ENCODE assay signal across 8 cellular contexts in the genomic region with DNA sequence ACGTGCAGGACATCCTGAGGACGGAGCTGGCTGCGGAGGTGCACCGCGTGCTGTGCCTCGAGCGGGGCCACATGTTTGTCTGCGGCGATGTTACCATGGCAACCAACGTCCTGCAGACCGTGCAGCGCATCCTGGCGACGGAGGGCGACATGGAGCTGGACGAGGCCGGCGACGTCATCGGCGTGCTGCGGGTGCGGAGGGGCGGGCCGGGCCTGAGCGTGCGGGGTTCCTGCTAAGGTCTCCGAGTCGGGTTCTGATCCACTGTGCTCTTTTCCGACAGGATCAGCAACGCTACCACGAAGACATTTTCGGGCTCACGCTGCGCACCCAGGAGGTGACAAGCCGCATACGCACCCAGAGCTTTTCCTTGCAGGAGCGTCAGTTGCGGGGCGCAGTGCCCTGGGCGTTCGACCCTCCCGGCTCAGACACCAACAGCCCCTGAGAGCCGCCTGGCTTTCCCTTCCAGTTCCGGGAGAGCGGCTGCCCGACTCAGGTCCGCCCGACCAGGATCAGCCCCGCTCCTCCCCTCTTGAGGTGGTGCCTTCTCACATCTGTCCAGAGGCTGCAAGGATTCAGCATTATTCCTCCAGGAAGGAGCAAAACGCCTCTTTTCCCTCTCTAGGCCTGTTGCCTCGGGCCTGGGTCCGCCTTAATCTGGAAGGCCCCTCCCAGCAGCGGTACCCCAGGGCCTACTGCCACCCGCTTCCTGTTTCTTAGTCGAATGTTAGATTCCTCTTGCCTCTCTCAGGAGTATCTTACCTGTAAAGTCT. TPM values are rescaled to one million over a fixed set of nuclear protein-coding genes. Genes with fewer than 3 reads are reported as not detected.
DNase-seq lines count a peak whose midpoint lies in the region; ATAC-seq and TF ChIP-seq lines count a peak whose summit lies in the region.

No MANE protein-coding gene starts in this region.

- H3K4me1 Mint-ChIP-seq in HFFc6 (ENCODE audit: low read depth) (peaks cover 49% of the 10 kb centered on the region), T-helper 17 cell (peaks cover 66% of the 10 kb centered on the region)

- peaks cover 7% of the 10 kb centered on the region; the same call in 1 of the 2 replicates for H3K36me3 ChIP-seq in BLaER1

- DNase-seq in HFFc6 (peak; percentile 71), T-helper 17 cell (peak; percentile 89 to 93 (median 89)), anterior cingulate cortex (lab: John Stamatoyannopoulos, UW) (peak in 57 of 58 donors; percentile 4 to 90 (median 67)), iPS DF 19.7 (ENCODE audit: low read depth, low spot score) (peak; percentile 68), HT-29 (ENCODE audit: low spot score) (no peak), H4 (ENCODE audit: low spot score) (no peak)
- DNase-seq in stimulated activated CD4-positive, alpha-beta T cell treated with anti-CD3 and anti-CD28 coated beads, Interleukin-15, amount 100 ng/mL, for 1 hour (ENCODE audit: low read depth in 1 of 2, low spot score in 1 of 2) = peak; percentile 62 to 74

- H3K4me3 Mint-ChIP-seq in HFFc6 (peak overlapping the region; percentile 84), T-helper 17 cell (peak overlapping the region; percentile 94)

- H3K36me3 Mint-ChIP-seq in HFFc6 (ENCODE audit: low read depth) (no peaks in the 10 kb centered on the region), T-helper 17 cell (ENCODE audit: low read depth) (peaks cover 3% of the 10 kb centered on the region)

- 0 out of 2 replicates have a peak overlapping the region, but pooled peaks have one; percentile 18 for H3K27ac ChIP-seq in BLaER1

- H3K9me3 ChIP-seq in BLaER1 (no peaks in the 10 kb centered on the region), T-helper 17 cell (ENCODE audit: control insufficient read depth, low read length, poor library complexity, severe bottlenecking) (no peaks in the 10 kb centered on the region)

- TF ChIP-seq CTCF in HFFc6 (IDR thresholded peaks at IDR 0.05) = peak; percentile 52

- peaks cover 6% of the 10 kb centered on the region for H3K27me3 ChIP-seq in BLaER1

- H3K9me3 Mint-ChIP-seq in HFFc6 = no peaks in the 10 kb centered on the region

- H3K9ac ChIP-seq in BLaER1 = no peak overlapping the region

- H3K27ac Mint-ChIP-seq in HFFc6 (peak overlapping the region; percentile 78), T-helper 17 cell (peak overlapping the region; percentile 98)

- H3K4me2 ChIP-seq in BLaER1 = peak overlapping the region; percentile 59

- H3K4me3 ChIP-seq in BLaER1 = no peak overlapping the region

- H4K20me1 ChIP-seq in BLaER1 = no peaks in the 10 kb centered on the region

- H3K27me3 Mint-ChIP-seq in HFFc6 (ENCODE audit: insufficient read depth) = peaks cover 26% of the 10 kb centered on the region
- peaks cover 4% of the 10 kb centered on the region for H3K27me3 Mint-ChIP-seq in T-helper 17 cell

- ATAC-seq in T-helper 17 cell = peak; percentile 73

- peaks cover 90% of the 10 kb centered on the region for H3K4me1 ChIP-seq in BLaER1

RNA-seq across cellular contexts. Expression of gene ATG9B, which starts 10.4 kb away (rescaled TPM):
- under 1 TPM; 0.11 to 0.94 (median 0.18) TPM for total RNA-seq in HFFc6 (2021; fragmentation: NEBNext Ultra II Directional; extraction: Animal tissue kit (Norgen Biotek cat#: 25700))
- 10 to 100 TPM in 1 of 2 donors, 1 to 10 TPM in 1; 5.3 to 12.2 TPM for total RNA-seq in T-helper 17 cell
- total RNA-seq in HT-29 (2014; rRNA removed; shearing (Covaris generic)) = 0.47 and 1.0 TPM in 2 replicates
- 0.17 TPM in 1 of 2 replicates, not detected in the other for total RNA-seq in H4 (2014; rRNA removed; shearing (Covaris generic))

RNA-seq across cellular contexts. Expression of gene ABCB8, which starts 14.3 kb away (rescaled TPM):
- total RNA-seq in HFFc6 (2021; fragmentation: NEBNext Ultra II Directional; extraction: Animal tissue kit (Norgen Biotek cat#: 25700)) = 10 to 100 TPM; 31.9 to 36.3 (median 33.2) TPM
- 10 to 100 TPM; 47.7 to 60.1 TPM for total RNA-seq in T-helper 17 cell
- total RNA-seq in HT-29 (2014; rRNA removed; shearing (Covaris generic)) = 81.6 and 97.8 TPM in 2 replicates
- total RNA-seq in H4 (2014; rRNA removed; shearing (Covaris generic)) = 25.2 and 26.5 TPM in 2 replicates

RNA-seq across cellular contexts. Expression of gene NOS3, which starts 23.1 kb away (rescaled TPM):
- total RNA-seq in HFFc6 (2021; fragmentation: NEBNext Ultra II Directional; extraction: Animal tissue kit (Norgen Biotek cat#: 25700)) = 1 to 10 TPM in 4 of 6 experiments, under 1 TPM in 2; 0.55 to 3.0 (median 2.0) TPM
- total RNA-seq in T-helper 17 cell = 1 to 10 TPM; 9.4 to 9.6 TPM
- 6.7 and 13.0 TPM in 2 replicates for total RNA-seq in HT-29 (2014; rRNA removed; shearing (Covaris generic))
- total RNA-seq in H4 (2014; rRNA removed; shearing (Covaris generic)) = 0.29 and 0.60 TPM in 2 replicates

RNA-seq across cellular contexts. Expression of gene ASIC3, which starts 34.4 kb away (rescaled TPM):
- under 1 TPM; 0.09 to 0.76 (median 0.31) TPM for total RNA-seq in HFFc6 (2021; fragmentation: NEBNext Ultra II Directional; extraction: Animal tissue kit (Norgen Biotek cat#: 25700))
- 1 to 10 TPM; 6.7 to 9.1 TPM for total RNA-seq in T-helper 17 cell
- total RNA-seq in HT-29 (2014; rRNA removed; shearing (Covaris generic)) = 1.5 and 2.2 TPM in 2 replicates
- total RNA-seq in H4 (2014; rRNA removed; shearing (Covaris generic)) = 0.10 TPM in 1 of 2 replicates, not detected in the other

RNA-seq across cellular contexts. Expression of gene KCNH2, which starts 35.8 kb away (rescaled TPM):
- not detected for total RNA-seq in HFFc6 (2021; fragmentation: NEBNext Ultra II Directional; extraction: Animal tissue kit (Norgen Biotek cat#: 25700))
- 1 to 10 TPM; 2.2 to 5.6 TPM for total RNA-seq in T-helper 17 cell
- total RNA-seq in HT-29 (2014; rRNA removed; shearing (Covaris generic)) = 2.2 and 2.8 TPM in 2 replicates
- 0.58 and 0.84 TPM in 2 replicates for total RNA-seq in H4 (2014; rRNA removed; shearing (Covaris generic))

Comparison
In these comparisons a context has a peak if more than half of its experiments do, and no peak if none do; other contexts are left out.
1. DNase-seq: peak in HFFc6 (single experiment), T-helper 17 cell (3 of 3), anterior cingulate cortex (57 of 58), iPS DF 19.7 (single experiment) and stimulated activated CD4-positive, alpha-beta T cell treated with anti-CD3 and anti-CD28 coated beads, Interleukin-15, amount 100 ng/mL, for 1 hour (2 of 2); none in HT-29 (single experiment) and H4 (single experiment).